In the genomic region with DNA sequence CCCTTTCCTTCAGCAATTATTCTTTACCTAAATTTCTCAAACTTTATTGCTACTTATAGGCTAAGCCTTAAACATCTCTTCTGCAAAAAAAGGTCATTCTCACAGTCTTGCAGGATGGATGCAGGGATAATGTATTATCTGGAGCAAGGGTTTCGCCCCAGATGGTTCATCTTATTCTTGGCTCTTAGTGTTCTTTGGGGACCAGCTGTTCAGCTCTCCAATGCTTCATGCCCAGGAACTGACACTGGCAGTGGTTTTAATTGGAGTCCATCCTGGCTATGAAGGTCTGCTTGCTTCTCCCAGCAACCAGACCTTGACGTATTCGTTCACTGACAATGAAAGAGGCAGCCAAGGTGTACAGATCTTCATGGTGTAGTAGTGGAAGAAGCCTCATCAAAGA, we compare ENCODE assay signal across 16 cellular contexts.
DNase-seq lines count a peak whose midpoint lies in the region; ATAC-seq and TF ChIP-seq lines count a peak whose summit lies in the region.
"Had no signal": no experiment of that assay in that cellular context is flagged by ENCODE, and none has a peak within 500 bp of the region (broad histone marks: within the 10 kb centered on the region; RNA-seq: fewer than 3 reads in every experiment).

No MANE protein-coding gene starts in this region.

- no peak overlapping the region for H3K4me3 Mint-ChIP-seq in immature natural killer cell
- H3K4me3 Mint-ChIP-seq in CD4-positive, alpha-beta T cell: no peak overlapping the region
- H3K4me3 Mint-ChIP-seq: B cell had no signal

- H3K27ac Mint-ChIP-seq in immature natural killer cell: no peak overlapping the region
- H3K27ac Mint-ChIP-seq in CD4-positive, alpha-beta T cell: no peak overlapping the region
- H3K27ac Mint-ChIP-seq: B cell had no signal

- TF ChIP-seq CTCF in CD4-positive, alpha-beta T cell (IDR thresholded peaks at IDR 0.05): no peak

- H3K27me3 Mint-ChIP-seq in immature natural killer cell (ENCODE audit: low read depth in 3 of 3): peaks cover 0 to 2% (median 0%) of the 10 kb centered on the region in 3 donors
- H3K27me3 Mint-ChIP-seq in CD4-positive, alpha-beta T cell: no peaks in the 10 kb centered on the region
- H3K27me3 Mint-ChIP-seq: B cell had no signal

- no peaks in the 10 kb centered on the region for H3K4me1 Mint-ChIP-seq in immature natural killer cell
- H3K4me1 Mint-ChIP-seq in CD4-positive, alpha-beta T cell (ENCODE audit: low read depth): no peaks in the 10 kb centered on the region
- H3K4me1 Mint-ChIP-seq: B cell had no signal

- no peaks in the 10 kb centered on the region for H3K9me3 ChIP-seq in CD4-positive, alpha-beta T cell (ENCODE audit: control insufficient read depth, low read length)

- peaks cover 0 to 6% (median 0%) of the 10 kb centered on the region in 6 donors for H3K9me3 Mint-ChIP-seq in immature natural killer cell
- H3K9me3 Mint-ChIP-seq in CD4-positive, alpha-beta T cell: no peaks in the 10 kb centered on the region

- intact Hi-C loops in CD4-positive, alpha-beta T cell (cut with DNase I, micrococcal nuclease): no loop called here

- CTCF ChIA-PET in CD4-positive, alpha-beta T cell (lab: Charles Lee): no interaction called here

- POLR2A ChIA-PET in CD4-positive, alpha-beta T cell (lab: Charles Lee): no interaction called here

- no peak for ATAC-seq in CD4-positive, alpha-beta T cell (ENCODE audit: poor library complexity)

- DNase-seq in DMS 273 (lab: John Stamatoyannopoulos, UW; ENCODE audit: unreplicated experiment) (peak; percentile 92), NCI-H1694 treated with DMSO at 0.1 percent for 48 hours (lab: John Stamatoyannopoulos, UW) (peak; percentile 94), NCI-H82 (lab: John Stamatoyannopoulos, UW) (peak; percentile 89), medulla oblongata (ENCODE audit: extremely low spot score) (peak; percentile 9), NCI-H226 (no peak), immature natural killer cell (no peak), NCI-H1105 (lab: John Stamatoyannopoulos, UW) (no peak)
- DNase-seq in CD4-positive, alpha-beta T cell: no peak
- DNase-seq: COR-L47, H7, NCI-H1417 treated with DMSO at 0.1 percent for 48 hours, NCI-H2029, SHP77 had no signal

- no peaks in the 10 kb centered on the region for H3K36me3 Mint-ChIP-seq in immature natural killer cell
- H3K36me3 Mint-ChIP-seq in CD4-positive, alpha-beta T cell (ENCODE audit: low read depth): no peaks in the 10 kb centered on the region

- H3K27me3 ChIP-seq in CD4-positive, alpha-beta T cell (ENCODE audit: control insufficient read depth, insufficient read depth, low read length): no peaks in the 10 kb centered on the region

- no peak overlapping the region for H3K27ac ChIP-seq in CD4-positive, alpha-beta T cell (ENCODE audit: low read depth, low read length)
- H3K27ac ChIP-seq: KMS-11, SK-N-MC had no signal

Comparison
In these comparisons a context has a peak if more than half of its experiments do, and no peak if none do; other contexts are left out.
1. DNase-seq: peak in DMS 273 (single experiment), NCI-H1694 treated with DMSO at 0.1 percent for 48 hours (single experiment), NCI-H82 (single experiment) and medulla oblongata (single experiment); none in NCI-H226 (single experiment), immature natural killer cell (0 of 3), CD4-positive, alpha-beta T cell (0 of 10) and NCI-H1105 (single experiment).